ENCODE assay signal across 33 cellular contexts in the genomic region with DNA sequence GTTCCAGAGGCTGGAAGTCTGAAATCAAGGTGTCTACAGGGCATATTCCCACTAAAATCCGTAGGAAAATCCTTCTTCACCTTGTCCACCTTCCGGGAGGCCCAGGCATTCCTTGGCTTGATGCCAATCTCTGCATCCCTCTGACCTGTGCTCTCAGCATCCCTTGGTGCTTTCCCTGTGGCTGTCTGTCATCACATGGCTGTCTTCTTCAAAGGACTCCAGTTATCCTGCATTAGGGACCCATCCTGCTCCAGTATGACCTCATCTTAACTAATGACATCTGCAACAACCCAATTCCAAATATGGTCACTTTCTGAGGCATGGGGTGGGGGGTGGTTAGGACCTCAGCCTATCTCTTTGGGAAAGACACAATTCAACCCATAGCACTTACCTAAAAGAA.
"Had no signal": no experiment of that assay in that cellular context is flagged by ENCODE, and none has a peak within 500 bp of the region (broad histone marks: within the 10 kb centered on the region; RNA-seq: fewer than 3 reads in every experiment).

No MANE protein-coding gene starts in this region.

- H3K36me3 Mint-ChIP-seq: activated naive CD4-positive, alpha-beta T cell treated with anti-CD3 and anti-CD28 coated beads, Interleukin-2, amount 50 U/mL, for 24 hours; activated naive CD8-positive, alpha-beta T cell treated with anti-CD3 and anti-CD28 coated beads for 36 hours had no signal

- DNase-seq: activated B cell treated with CpG ODN at 0.5 μM for 24 hours; activated CD4-positive, alpha-beta T cell treated with anti-CD3 and anti-CD28 coated beads for 48 hours; activated CD4-positive, alpha-beta T cell treated with anti-CD3 and anti-CD28 coated beads, Interleukin-2, amount 50 U/mL, for 1 hour; activated CD4-positive, alpha-beta T cell treated with anti-CD3 and anti-CD28 coated beads, Interleukin-2, amount 50 U/mL, for 48 hours; activated CD8-positive, alpha-beta memory T cell treated with anti-CD3 and anti-CD28 coated beads for 24 hours; activated CD8-positive, alpha-beta T cell treated with anti-CD3 and anti-CD28 coated beads for 36 hours; activated effector memory CD4-positive, alpha-beta T cell treated with Interleukin-2 at 50 U/mL for 16 hours; activated naive CD4-positive, alpha-beta T cell treated with anti-CD3 and anti-CD28 coated beads for 36 hours; activated naive CD8-positive, alpha-beta T cell treated with anti-CD3 and anti-CD28 coated beads for 36 hours; activated T-cell treated with anti-CD3 and anti-CD28 coated beads, Interleukin-2, amount 50 U/mL, for 4 hours; anterior cingulate cortex; brain microvascular endothelial cell; cortex of kidney; dermis blood vessel endothelial cell; effector CD4-positive, alpha-beta T cell; effector memory CD8-positive, alpha-beta T cell; erythroblast; esophagus squamous epithelium; foreskin melanocyte; head of caudate nucleus; hippocampal formation; T-helper 17 cell; T1000; WERI-Rb-1 had no signal

- H3K4me3 Mint-ChIP-seq: activated B cell treated with CpG ODN at 0.5 μM for 24 hours; activated CD8-positive, alpha-beta T cell treated with anti-CD3 and anti-CD28 coated beads for 36 hours; activated naive CD4-positive, alpha-beta T cell treated with anti-CD3 and anti-CD28 coated beads for 36 hours; activated naive CD4-positive, alpha-beta T cell treated with anti-CD3 and anti-CD28 coated beads, Interleukin-2, amount 50 U/mL, for 24 hours; activated naive CD8-positive, alpha-beta T cell treated with anti-CD3 and anti-CD28 coated beads for 36 hours; activated T-cell treated with anti-CD3 and anti-CD28 coated beads, Interleukin-2, amount 50 U/mL, for 4 hours; activated T-helper 17 cell treated with anti-CD3 and anti-CD28 coated beads, Interleukin-2, amount 50 U/mL, for 72 hours; central memory CD8-positive, alpha-beta T cell; effector memory CD8-positive, alpha-beta T cell; T-helper 17 cell; T-helper 2 cell treated with Interferon-gamma antibody and Interleukin-4, amounts not matched to agents 5 μg/mL and 100 μg/mL, for 36 hours had no signal

- ATAC-seq: activated CD4-positive, CD25-positive, alpha-beta regulatory T cell treated with anti-CD3 and anti-CD28 coated beads, Interleukin-2, amount 50 U/mL, for 24 hours; activated CD8-positive, alpha-beta T cell treated with anti-CD3 and anti-CD28 coated beads for 36 hours; activated T-cell treated with anti-CD3 and anti-CD28 coated beads, Interleukin-2, amount 50 U/mL, for 4 hours; activated T-helper 17 cell treated with anti-CD3 and anti-CD28 coated beads, Interleukin-2, amount 50 U/mL, for 72 hours; effector memory CD8-positive, alpha-beta T cell; gastroesophageal sphincter; T-helper 17 cell had no signal

- H3K27ac ChIP-seq: brain microvascular endothelial cell, esophagus squamous epithelium, gastroesophageal sphincter, WERI-Rb-1 had no signal

- H3K4me3 ChIP-seq: esophagus squamous epithelium, gastroesophageal sphincter had no signal

- H3K27me3 Mint-ChIP-seq: activated B cell treated with CpG ODN at 0.5 μM for 24 hours; activated CD8-positive, alpha-beta T cell treated with anti-CD3 and anti-CD28 coated beads for 36 hours; activated naive CD8-positive, alpha-beta T cell treated with anti-CD3 and anti-CD28 coated beads for 36 hours; activated T-helper 17 cell treated with anti-CD3 and anti-CD28 coated beads, Interleukin-2, amount 50 U/mL, for 72 hours; central memory CD8-positive, alpha-beta T cell had no signal

- FAIRE-seq: astrocyte, bronchial epithelial cell, colon had no signal

- H3K4me1 ChIP-seq: esophagus squamous epithelium, gastroesophageal sphincter had no signal

- H3K27me3 ChIP-seq: brain microvascular endothelial cell, esophagus squamous epithelium, gastroesophageal sphincter had no signal

- H3K9me3 ChIP-seq: esophagus squamous epithelium, gastroesophageal sphincter had no signal

- H3K4me1 Mint-ChIP-seq: activated B cell treated with CpG ODN at 0.5 μM for 24 hours; activated naive CD4-positive, alpha-beta T cell treated with anti-CD3 and anti-CD28 coated beads, Interleukin-2, amount 50 U/mL, for 24 hours; activated naive CD8-positive, alpha-beta T cell treated with anti-CD3 and anti-CD28 coated beads for 36 hours; activated T-helper 17 cell treated with anti-CD3 and anti-CD28 coated beads, Interleukin-2, amount 50 U/mL, for 72 hours; central memory CD8-positive, alpha-beta T cell had no signal

- H3K36me3 ChIP-seq: brain microvascular endothelial cell, esophagus squamous epithelium, gastroesophageal sphincter, WERI-Rb-1 had no signal

- H3K9me3 Mint-ChIP-seq: activated B cell treated with CpG ODN at 0.5 μM for 24 hours; activated CD8-positive, alpha-beta T cell treated with anti-CD3 and anti-CD28 coated beads for 36 hours; activated naive CD4-positive, alpha-beta T cell treated with anti-CD3 and anti-CD28 coated beads for 36 hours; activated naive CD4-positive, alpha-beta T cell treated with anti-CD3 and anti-CD28 coated beads, Interleukin-2, amount 50 U/mL, for 24 hours; activated T-helper 17 cell treated with anti-CD3 and anti-CD28 coated beads, Interleukin-2, amount 50 U/mL, for 72 hours; T-helper 2 cell treated with Interferon-gamma antibody and Interleukin-4, amounts not matched to agents 5 μg/mL and 100 μg/mL, for 36 hours had no signal

- H3K27ac Mint-ChIP-seq: activated B cell treated with CpG ODN at 0.5 μM for 24 hours; activated CD8-positive, alpha-beta T cell treated with anti-CD3 and anti-CD28 coated beads for 36 hours; activated naive CD4-positive, alpha-beta T cell treated with anti-CD3 and anti-CD28 coated beads for 36 hours; activated naive CD4-positive, alpha-beta T cell treated with anti-CD3 and anti-CD28 coated beads, Interleukin-2, amount 50 U/mL, for 24 hours; activated naive CD8-positive, alpha-beta T cell treated with anti-CD3 and anti-CD28 coated beads for 36 hours; activated T-helper 17 cell treated with anti-CD3 and anti-CD28 coated beads, Interleukin-2, amount 50 U/mL, for 72 hours; effector memory CD8-positive, alpha-beta T cell; T-helper 17 cell; T-helper 2 cell treated with Interferon-gamma antibody and Interleukin-4, amounts not matched to agents 5 μg/mL and 100 μg/mL, for 36 hours had no signal
